In genomic region chr11:78022397-78023396, GRCh38 we compare ENCODE assay signal across 9 cellular contexts. TPM values are rescaled to one million over a fixed set of nuclear protein-coding genes. Genes with fewer than 3 reads are reported as not detected.
DNase-seq lines count a peak whose midpoint lies in the region; ATAC-seq and TF ChIP-seq lines count a peak whose summit lies in the region.
"Had no signal": no experiment of that assay in that cellular context is flagged by ENCODE, and none has a peak within 500 bp of the region (broad histone marks: within the 10 kb centered on the region; RNA-seq: fewer than 3 reads in every experiment).

Gene KCTD14 (minus strand): TSS chr11:78023276. CDS start chr11:78023249, 27 bp downstream.

- H3K36me3 ChIP-seq in heart right ventricle = no peaks in the 10 kb centered on the region
- H3K36me3 ChIP-seq in CD8-positive, alpha-beta memory T cell (ENCODE audit: insufficient read depth, low read length) = no peaks in the 10 kb centered on the region

- H3K4me1 Mint-ChIP-seq in CD8-positive, alpha-beta memory T cell = peaks cover 0 to 4% (median 0%) of the 10 kb centered on the region in 3 donors

- peak within 1 kb of the TSS in 1 of 10 donors; percentile 10 for H3K27ac ChIP-seq in heart right ventricle
- no peak within 1 kb of the TSS for H3K27ac ChIP-seq in CD8-positive, alpha-beta memory T cell (ENCODE audit: low read depth, low read length)
- H3K27ac ChIP-seq: HL-60 had no signal

- peaks cover 0 to 12% (median 5%) of the 10 kb centered on the region in 9 donors for H3K4me1 ChIP-seq in heart right ventricle
- H3K4me1 ChIP-seq in CD8-positive, alpha-beta memory T cell (ENCODE audit: insufficient read depth, low read length) = no peaks in the 10 kb centered on the region

- H3K36me3 Mint-ChIP-seq in CD8-positive, alpha-beta memory T cell = no peaks in the 10 kb centered on the region

- POLR2A ChIA-PET in CD8-positive, alpha-beta memory T cell (lab: Charles Lee) = no interaction called here

- peaks cover 9 to 23% of the 10 kb centered on the region in 2 donors for H3K27me3 Mint-ChIP-seq in CD8-positive, alpha-beta memory T cell

- H3K9me3 Mint-ChIP-seq in CD8-positive, alpha-beta memory T cell = no peaks in the 10 kb centered on the region

- 12 to 17% methylated on average over 36 to 37 of the region's 37 CpGs for WGBS in heart right ventricle, 2 donors

- no peak for TF ChIP-seq CTCF in HFF-Myc (IDR thresholded peaks at IDR 0.05; ENCODE audit: low read depth, low read length, missing control alignments)
- TF ChIP-seq CTCF in heart right ventricle (IDR thresholded peaks at IDR 0.05) = no peak

- peak within 1 kb of the TSS; percentile 43 for H3K4me3 ChIP-seq in HFF-Myc (replicated peaks; ENCODE audit: low read depth, low read length)
- peak within 1 kb of the TSS in 9 of 10 donors; percentile 37 to 57 (median 48) for H3K4me3 ChIP-seq in heart right ventricle
- H3K4me3 ChIP-seq in skeletal muscle cell (ENCODE audit: low read depth, low read length) = peak within 1 kb of the TSS; percentile 42
- no peak within 1 kb of the TSS for H3K4me3 ChIP-seq in CD8-positive, alpha-beta memory T cell (ENCODE audit: low read length)

- no peaks in the 10 kb centered on the region for H3K9me3 ChIP-seq in heart right ventricle
- no peaks in the 10 kb centered on the region for H3K9me3 ChIP-seq in CD8-positive, alpha-beta memory T cell (ENCODE audit: low read length)

- DNase-seq in HFF-Myc (ENCODE audit: extremely low read depth, low read depth) (no peak), SW 1271 (lab: John Stamatoyannopoulos, UW) (peak; percentile 7 to 58), heart right ventricle (peak; percentile 8 to 23), skeletal muscle cell (ENCODE audit: low read depth) (no peak), T-helper 2 cell (no peak), dedifferentiated amniotic fluid mesenchymal stem cell (ENCODE audit: extremely low spot score) (no peak)
- DNase-seq in CD8-positive, alpha-beta memory T cell = no peak
- no peak for DNase-seq in activated T-cell treated with anti-CD3 and anti-CD28 coated beads, Interleukin-2, amount 50 U/mL, for 48 hours

- no peak within 1 kb of the TSS for H3K4me3 Mint-ChIP-seq in CD8-positive, alpha-beta memory T cell

- CTCF ChIA-PET in CD8-positive, alpha-beta memory T cell (lab: Charles Lee) = no interaction called here

- intact Hi-C loops in heart right ventricle (cut with DNase I) = no loop called here

- peaks cover 0 to 15% (median 6%) of the 10 kb centered on the region in 7 donors for H3K27me3 ChIP-seq in heart right ventricle
- no peaks in the 10 kb centered on the region for H3K27me3 ChIP-seq in CD8-positive, alpha-beta memory T cell (ENCODE audit: insufficient read depth, low read length, poor library complexity, severe bottlenecking)

- peak within 1 kb of the TSS in 1 of 8 donors; percentile 41 for H3K27ac Mint-ChIP-seq in CD8-positive, alpha-beta memory T cell

- peak; percentile 39 to 79 (median 57) for ATAC-seq in heart right ventricle

RNA-seq across cellular contexts. Expression of gene KCTD14, which starts in this region (rescaled TPM):
- under 1 TPM in 9 of 10 donors, not detected in 1; 0.17 to 0.53 (median 0.21) TPM for total RNA-seq in heart right ventricle
- polyA plus RNA-seq in heart right ventricle = under 1 TPM; 0.15 to 0.49 TPM
- under 1 TPM; 0.20 to 0.27 TPM for total RNA-seq in CD8-positive, alpha-beta memory T cell
- polyA plus RNA-seq in CD8-positive, alpha-beta memory T cell = 0.20 TPM

Comparison
In these comparisons a context has a peak if more than half of its experiments do, and no peak if none do; other contexts are left out.
1. Peak in DNase-seq, ATAC-seq and H3K4me3 ChIP-seq in heart right ventricle; RNA of the gene not detected or under 1 TPM.
2. DNase-seq: peak in SW 1271 (2 of 2); none in HFF-Myc (single experiment), skeletal muscle cell (single experiment), CD8-positive, alpha-beta memory T cell (0 of 5), T-helper 2 cell (0 of 5), activated T-cell treated with anti-CD3 and anti-CD28 coated beads, Interleukin-2, amount 50 U/mL, for 48 hours (0 of 2) and dedifferentiated amniotic fluid mesenchymal stem cell (single experiment).